8 cellular contexts compared by ENCODE assay signal in the genomic region with DNA sequence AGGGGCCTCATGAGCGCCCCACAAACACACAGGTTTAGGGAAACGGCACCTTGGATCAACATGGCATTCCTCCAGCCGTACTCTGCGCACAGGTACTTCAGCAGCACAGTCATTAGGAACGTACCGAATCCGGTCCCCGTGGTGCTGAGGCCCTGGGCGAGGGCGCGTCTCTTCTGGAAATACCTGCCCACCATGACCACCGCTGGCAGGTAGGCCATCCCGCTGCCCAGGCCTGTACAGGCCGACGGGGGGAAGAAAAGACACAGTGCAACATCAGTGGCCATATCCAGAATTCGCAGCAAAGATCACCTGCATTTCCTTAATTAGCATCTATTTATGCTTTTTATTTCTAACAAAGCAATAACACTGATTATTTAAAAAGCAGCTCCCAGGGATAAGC. TPM values are rescaled to one million over a fixed set of nuclear protein-coding genes. Genes with fewer than 3 reads are reported as not detected.
"Had no signal": no experiment of that assay in that cellular context is flagged by ENCODE, and none has a peak within 500 bp of the region (broad histone marks: within the 10 kb centered on the region; RNA-seq: fewer than 3 reads in every experiment).

No MANE protein-coding gene starts in this region.

- H3K27ac Mint-ChIP-seq: GM23338, HFFc6 had no signal

- ATAC-seq: GM23338, HCT116 had no signal

- H3K27ac ChIP-seq: GM23248 had no signal

- H3K4me3 ChIP-seq: GM23248, GM23338, HAP-1 had no signal

- H3K9ac ChIP-seq: GM23248 had no signal

- DNase-seq: GM23248, GOT3, H7, HCEC 1CT, HFFc6 had no signal

- H3K9me3 ChIP-seq: HAP-1 had no signal

- H3K4me2 ChIP-seq: GM23338 had no signal

- H2AFZ ChIP-seq: GM23248, GM23338 had no signal

- H3K9me3 Mint-ChIP-seq: GM23338, HFFc6 had no signal

- H3K4me3 Mint-ChIP-seq: GM23338, HFFc6 had no signal

RNA-seq across cellular contexts. Expression of gene SLC16A14, which starts 22.2 kb away (rescaled TPM):
- total RNA-seq: GM23248 had no signal
- polyA plus RNA-seq: GM23248 had no signal
